Comparison of ENCODE assay signal across 2 cellular contexts in the genomic region with DNA sequence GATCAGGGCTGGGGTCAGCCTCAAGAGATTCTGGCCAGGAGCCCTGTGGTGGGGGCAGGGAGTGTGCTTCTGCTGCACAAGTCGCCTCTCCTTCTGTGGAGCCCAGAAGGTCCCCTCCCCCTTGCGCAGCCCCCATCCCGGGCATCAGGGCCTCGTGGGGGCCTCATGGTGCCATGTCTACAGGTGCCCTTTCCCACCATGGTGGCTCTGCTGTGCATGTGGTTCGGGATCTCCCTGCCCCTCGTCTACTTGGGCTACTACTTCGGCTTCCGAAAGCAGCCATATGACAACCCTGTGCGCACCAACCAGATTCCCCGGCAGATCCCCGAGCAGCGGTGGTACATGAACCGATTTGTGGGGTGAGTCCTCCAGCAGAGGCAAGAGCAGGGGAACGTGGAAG.
TF ChIP-seq lines count a peak whose summit lies in the region.

No MANE protein-coding gene starts in this region.

TF ChIP-seq in K562, 482 proteins besides CTCF, POLR2A, EP300 and RAD21:
- no peak for TF ChIP-seq NFIX (CRISPR knock-in tag; IDR thresholded peaks at IDR 0.05; ENCODE audit: low read depth)
- no peak for TF ChIP-seq NR4A1 (CRISPR knock-in tag; IDR thresholded peaks at IDR 0.05)
- no peak for TF ChIP-seq NR4A1 (tag; IDR thresholded peaks at IDR 0.05)
- TF ChIP-seq POLR2G (IDR thresholded peaks at IDR 0.05; ENCODE audit: low read depth, low read length) = peak; percentile 36; the same call in 1 of the 2 replicates

TF ChIP-seq in WTC11, 78 proteins besides CTCF, POLR2A, EP300 and RAD21:
- TF ChIP-seq, protein P1, sequence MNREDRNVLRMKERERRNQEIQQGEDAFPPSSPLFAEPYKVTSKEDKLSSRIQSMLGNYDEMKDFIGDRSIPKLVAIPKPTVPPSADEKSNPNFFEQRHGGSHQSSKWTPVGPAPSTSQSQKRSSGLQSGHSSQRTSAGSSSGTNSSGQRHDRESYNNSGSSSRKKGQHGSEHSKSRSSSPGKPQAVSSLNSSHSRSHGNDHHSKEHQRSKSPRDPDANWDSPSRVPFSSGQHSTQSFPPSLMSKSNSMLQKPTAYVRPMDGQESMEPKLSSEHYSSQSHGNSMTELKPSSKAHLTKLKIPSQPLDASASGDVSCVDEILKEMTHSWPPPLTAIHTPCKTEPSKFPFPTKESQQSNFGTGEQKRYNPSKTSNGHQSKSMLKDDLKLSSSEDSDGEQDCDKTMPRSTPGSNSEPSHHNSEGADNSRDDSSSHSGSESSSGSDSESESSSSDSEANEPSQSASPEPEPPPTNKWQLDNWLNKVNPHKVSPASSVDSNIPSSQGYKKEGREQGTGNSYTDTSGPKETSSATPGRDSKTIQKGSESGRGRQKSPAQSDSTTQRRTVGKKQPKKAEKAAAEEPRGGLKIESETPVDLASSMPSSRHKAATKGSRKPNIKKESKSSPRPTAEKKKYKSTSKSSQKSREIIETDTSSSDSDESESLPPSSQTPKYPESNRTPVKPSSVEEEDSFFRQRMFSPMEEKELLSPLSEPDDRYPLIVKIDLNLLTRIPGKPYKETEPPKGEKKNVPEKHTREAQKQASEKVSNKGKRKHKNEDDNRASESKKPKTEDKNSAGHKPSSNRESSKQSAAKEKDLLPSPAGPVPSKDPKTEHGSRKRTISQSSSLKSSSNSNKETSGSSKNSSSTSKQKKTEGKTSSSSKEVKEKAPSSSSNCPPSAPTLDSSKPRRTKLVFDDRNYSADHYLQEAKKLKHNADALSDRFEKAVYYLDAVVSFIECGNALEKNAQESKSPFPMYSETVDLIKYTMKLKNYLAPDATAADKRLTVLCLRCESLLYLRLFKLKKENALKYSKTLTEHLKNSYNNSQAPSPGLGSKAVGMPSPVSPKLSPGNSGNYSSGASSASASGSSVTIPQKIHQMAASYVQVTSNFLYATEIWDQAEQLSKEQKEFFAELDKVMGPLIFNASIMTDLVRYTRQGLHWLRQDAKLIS (CRISPR knock-in tag; IDR thresholded peaks at IDR 0.05; ENCODE audit: borderline replicate concordance) = no peak
- no peak for TF ChIP-seq MYBL2 (CRISPR knock-in tag; IDR thresholded peaks at IDR 0.05)
- TF ChIP-seq TEAD1 (CRISPR knock-in tag; IDR thresholded peaks at IDR 0.05) = no peak
- TF ChIP-seq IRF2 (CRISPR knock-in tag; IDR thresholded peaks at IDR 0.05; ENCODE audit: borderline replicate concordance, low read depth) = no peak
- no peak for TF ChIP-seq CDX4 (CRISPR knock-in tag; IDR thresholded peaks at IDR 0.05; ENCODE audit: borderline replicate concordance)
- no peak for TF ChIP-seq FOXK1 (CRISPR knock-in tag; IDR thresholded peaks at IDR 0.05)
- TF ChIP-seq TEAD4 (CRISPR knock-in tag; IDR thresholded peaks at IDR 0.05) = no peak
- TF ChIP-seq PRRX2 (CRISPR knock-in tag; IDR thresholded peaks at IDR 0.05) = no peak
- TF ChIP-seq, protein P2, sequence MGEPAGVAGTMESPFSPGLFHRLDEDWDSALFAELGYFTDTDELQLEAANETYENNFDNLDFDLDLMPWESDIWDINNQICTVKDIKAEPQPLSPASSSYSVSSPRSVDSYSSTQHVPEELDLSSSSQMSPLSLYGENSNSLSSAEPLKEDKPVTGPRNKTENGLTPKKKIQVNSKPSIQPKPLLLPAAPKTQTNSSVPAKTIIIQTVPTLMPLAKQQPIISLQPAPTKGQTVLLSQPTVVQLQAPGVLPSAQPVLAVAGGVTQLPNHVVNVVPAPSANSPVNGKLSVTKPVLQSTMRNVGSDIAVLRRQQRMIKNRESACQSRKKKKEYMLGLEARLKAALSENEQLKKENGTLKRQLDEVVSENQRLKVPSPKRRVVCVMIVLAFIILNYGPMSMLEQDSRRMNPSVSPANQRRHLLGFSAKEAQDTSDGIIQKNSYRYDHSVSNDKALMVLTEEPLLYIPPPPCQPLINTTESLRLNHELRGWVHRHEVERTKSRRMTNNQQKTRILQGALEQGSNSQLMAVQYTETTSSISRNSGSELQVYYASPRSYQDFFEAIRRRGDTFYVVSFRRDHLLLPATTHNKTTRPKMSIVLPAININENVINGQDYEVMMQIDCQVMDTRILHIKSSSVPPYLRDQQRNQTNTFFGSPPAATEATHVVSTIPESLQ (CRISPR knock-in tag; IDR thresholded peaks at IDR 0.05) = no peak
- no peak for TF ChIP-seq ZNF219 (CRISPR knock-in tag; IDR thresholded peaks at IDR 0.05; ENCODE audit: borderline replicate concordance)
- no peak for TF ChIP-seq ZBTB21 (CRISPR knock-in tag; IDR thresholded peaks at IDR 0.05; ENCODE audit: borderline replicate concordance)
- TF ChIP-seq ZNF671 (CRISPR knock-in tag; IDR thresholded peaks at IDR 0.05) = no peak
